In genomic region chr17:43418441-43419374, GRCh38 we compare ENCODE assay signal across 1 cellular context.
TF ChIP-seq lines count a peak whose summit lies in the region.

No MANE protein-coding gene starts in this region.

TF ChIP-seq in HEK293, 187 proteins besides CTCF, POLR2A, EP300 and RAD21 (continued from another document):
- TF ChIP-seq GLIS2 (tag by site-specific recombination; IDR thresholded peaks at IDR 0.05) (peak; percentile 37; the same call in 1 of the 2 replicates), ZFHX2 (tag by site-specific recombination; conservative IDR thresholded peaks at IDR 0.05) (peak; percentile 23; the same call in 1 of the 2 replicates), TRIM28 (IDR thresholded peaks at IDR 0.05; ENCODE audit: borderline replicate concordance, low read length) (peak; percentile 87), ZNF610 (tag by site-specific recombination; IDR thresholded peaks at IDR 0.05; ENCODE audit: borderline replicate concordance) (no peak), SCRT2 (tag by site-specific recombination; IDR thresholded peaks at IDR 0.05) (no peak), ZNF354C (tag by site-specific recombination; IDR thresholded peaks at IDR 0.05; ENCODE audit: borderline replicate concordance, low read depth) (no peak), ZNF704 (tag by site-specific recombination; IDR thresholded peaks at IDR 0.05) (no peak), GLI2 (tag by site-specific recombination; IDR thresholded peaks at IDR 0.05; ENCODE audit: borderline replicate concordance, low read depth) (no peak), ZNF560 (tag by site-specific recombination; IDR thresholded peaks at IDR 0.05; ENCODE audit: borderline replicate concordance) (no peak), ZNF248 (tag by site-specific recombination; IDR thresholded peaks at IDR 0.05) (no peak), PRDM2 (tag by site-specific recombination; IDR thresholded peaks at IDR 0.05; ENCODE audit: borderline replicate concordance) (no peak), ZNF488 (tag by site-specific recombination; IDR thresholded peaks at IDR 0.05) (no peak), ZNF791 (tag by site-specific recombination; IDR thresholded peaks at IDR 0.05) (no peak), PATZ1 (tag by site-specific recombination; IDR thresholded peaks at IDR 0.05) (0 out of 2 replicates have a peak, but pooled peaks have one; percentile 32), ZNF529 (tag by site-specific recombination; IDR thresholded peaks at IDR 0.05; ENCODE audit: insufficient replicate concordance) (no peak), ZFP37 (tag by site-specific recombination; IDR thresholded peaks at IDR 0.05) (no peak), ZEB2 (tag by site-specific recombination; IDR thresholded peaks at IDR 0.05) (0 out of 2 replicates have a peak, but pooled peaks have one; percentile 59), ZNF660 (tag by site-specific recombination; IDR thresholded peaks at IDR 0.05) (peak; percentile 84; the same call in 1 of the 2 replicates), ZFP69B (tag by site-specific recombination; IDR thresholded peaks at IDR 0.05) (peak; percentile 31; the same call in 1 of the 2 replicates), ZNF473 (tag by site-specific recombination; IDR thresholded peaks at IDR 0.05) (no peak), ZNF629 (tag by site-specific recombination; IDR thresholded peaks at IDR 0.05) (peak; percentile 48; the same call in 1 of the 2 replicates), ZSCAN16 (tag by site-specific recombination; IDR thresholded peaks at IDR 0.05) (no peak), ZNF211 (tag by site-specific recombination; IDR thresholded peaks at IDR 0.05; ENCODE audit: low read depth) (no peak), ZBTB48 (tag by site-specific recombination; IDR thresholded peaks at IDR 0.05) (peak; percentile 66; the same call in 1 of the 2 replicates), ZNF184 (tag by site-specific recombination; IDR thresholded peaks at IDR 0.05) (no peak), ZNF114 (tag by site-specific recombination; IDR thresholded peaks at IDR 0.05) (no peak), INSM2 (tag by site-specific recombination; IDR thresholded peaks at IDR 0.05) (0 out of 2 replicates have a peak, but pooled peaks have one; percentile 4), ZNF2 (tag by site-specific recombination; IDR thresholded peaks at IDR 0.05) (no peak), WT1 (tag by site-specific recombination; IDR thresholded peaks at IDR 0.05) (peak; percentile 58; the same call in 1 of the 2 replicates), ZNF24 (tag by site-specific recombination; IDR thresholded peaks at IDR 0.05) (0 out of 2 replicates have a peak, but pooled peaks have one; percentile 36), REST (tag by site-specific recombination; IDR thresholded peaks at IDR 0.05) (no peak), ZBTB8A (tag by site-specific recombination; IDR thresholded peaks at IDR 0.05) (peak; percentile 75), MYNN (tag by site-specific recombination; IDR thresholded peaks at IDR 0.05; ENCODE audit: borderline replicate concordance) (no peak), ZNF202 (tag by site-specific recombination; IDR thresholded peaks at IDR 0.05; ENCODE audit: borderline replicate concordance) (no peak), ZNF600 (tag by site-specific recombination; IDR thresholded peaks at IDR 0.05) (peak; percentile 98), ZIC2 (tag by site-specific recombination; IDR thresholded peaks at IDR 0.05) (peak; percentile 80), FEZF1 (tag by site-specific recombination; IDR thresholded peaks at IDR 0.05) (no peak), ZNF416 (tag by site-specific recombination; IDR thresholded peaks at IDR 0.05) (no peak), ZNF350 (tag by site-specific recombination; IDR thresholded peaks at IDR 0.05) (no peak)
